ENCODE assay signal across 15 cellular contexts in the genomic region with DNA sequence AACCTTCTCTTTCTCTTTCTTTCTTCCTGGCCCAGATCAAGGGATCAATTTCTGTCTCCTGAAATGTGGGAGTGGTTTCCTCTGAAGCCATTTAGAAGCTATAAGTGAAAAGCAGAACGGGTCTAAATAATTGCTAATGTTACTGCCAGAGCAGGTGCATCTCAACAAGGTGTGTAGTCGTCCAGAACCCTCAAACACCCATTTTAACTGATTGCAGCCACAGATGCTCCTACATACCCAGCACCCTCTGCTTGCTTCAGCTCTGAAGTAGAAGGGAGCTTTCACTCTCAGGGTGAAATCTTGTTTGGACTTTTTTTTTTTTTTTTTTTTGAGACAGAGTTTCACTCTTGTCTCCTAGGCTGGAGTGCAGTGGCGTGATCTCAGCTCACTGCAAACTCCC.
"Had no signal": no experiment of that assay in that cellular context is flagged by ENCODE, and none has a peak within 500 bp of the region (broad histone marks: within the 10 kb centered on the region; RNA-seq: fewer than 3 reads in every experiment).

No MANE protein-coding gene starts in this region.

- H3K27me3 Mint-ChIP-seq: naive thymus-derived CD4-positive, alpha-beta T cell had no signal

- H3K27me3 ChIP-seq: cardiac muscle cell, esophagus squamous epithelium, testis had no signal

- H3K4me3 Mint-ChIP-seq: activated T-cell treated with anti-CD3 and anti-CD28 coated beads, Interleukin-2, amount 50 U/mL, for 72 hours; stimulated activated naive CD8-positive, alpha-beta T cell treated with anti-CD3 and anti-CD28 coated beads, Interleukin-15, amount 100 ng/mL, for 72 hours had no signal

- H3K27ac Mint-ChIP-seq: activated T-cell treated with anti-CD3 and anti-CD28 coated beads, Interleukin-2, amount 50 U/mL, for 72 hours; stimulated activated naive CD8-positive, alpha-beta T cell treated with anti-CD3 and anti-CD28 coated beads, Interleukin-15, amount 100 ng/mL, for 72 hours had no signal

- ATAC-seq: activated T-cell treated with anti-CD3 and anti-CD28 coated beads, Interleukin-2, amount 50 U/mL, for 72 hours; left cardiac atrium; lower lobe of right lung; naive thymus-derived CD4-positive, alpha-beta T cell; stimulated activated naive CD8-positive, alpha-beta T cell treated with anti-CD3 and anti-CD28 coated beads, Interleukin-15, amount 100 ng/mL, for 72 hours had no signal

- H3K27ac ChIP-seq: cardiac muscle cell, esophagus squamous epithelium, lower lobe of right lung, testis had no signal

- H3K4me1 ChIP-seq: esophagus squamous epithelium, lower lobe of right lung, testis had no signal

- DNase-seq: activated CD4-positive, alpha-beta T cell treated with anti-CD3 and anti-CD28 coated beads, Interleukin-2, amount 50 U/mL, for 48 hours; activated CD4-positive, CD25-positive, alpha-beta regulatory T cell; activated T-cell treated with anti-CD3 and anti-CD28 coated beads, Interleukin-2, amount 50 U/mL, for 72 hours; esophagus squamous epithelium; foreskin fibroblast; head of caudate nucleus; left cardiac atrium; lower lobe of right lung; naive thymus-derived CD4-positive, alpha-beta T cell; posterior cingulate gyrus; stimulated activated CD4-positive, alpha-beta T cell treated with anti-CD3 and anti-CD28 coated beads, Interleukin-15, amount 100 ng/mL, for 24 hours; stimulated activated CD4-positive, alpha-beta T cell treated with anti-CD3 and anti-CD28 coated beads, Interleukin-4, amount 100 ng/mL, for 24 hours; stimulated activated naive CD8-positive, alpha-beta T cell treated with anti-CD3 and anti-CD28 coated beads, Interleukin-15, amount 100 ng/mL, for 72 hours; testis had no signal
